Comparison of ENCODE assay signal across 1 cellular context in genomic region chr10:32332299-32332750, GRCh38.
A peak's percentile ranks its signal among the peaks of the same experiment; 100 is the strongest.
TF ChIP-seq lines count a peak whose summit lies in the region.

No MANE protein-coding gene starts in this region.

TF ChIP-seq in GM12878, 131 proteins besides CTCF, POLR2A, EP300 and RAD21 (continued from another document and continues in another):
- TF ChIP-seq, protein P1, sequence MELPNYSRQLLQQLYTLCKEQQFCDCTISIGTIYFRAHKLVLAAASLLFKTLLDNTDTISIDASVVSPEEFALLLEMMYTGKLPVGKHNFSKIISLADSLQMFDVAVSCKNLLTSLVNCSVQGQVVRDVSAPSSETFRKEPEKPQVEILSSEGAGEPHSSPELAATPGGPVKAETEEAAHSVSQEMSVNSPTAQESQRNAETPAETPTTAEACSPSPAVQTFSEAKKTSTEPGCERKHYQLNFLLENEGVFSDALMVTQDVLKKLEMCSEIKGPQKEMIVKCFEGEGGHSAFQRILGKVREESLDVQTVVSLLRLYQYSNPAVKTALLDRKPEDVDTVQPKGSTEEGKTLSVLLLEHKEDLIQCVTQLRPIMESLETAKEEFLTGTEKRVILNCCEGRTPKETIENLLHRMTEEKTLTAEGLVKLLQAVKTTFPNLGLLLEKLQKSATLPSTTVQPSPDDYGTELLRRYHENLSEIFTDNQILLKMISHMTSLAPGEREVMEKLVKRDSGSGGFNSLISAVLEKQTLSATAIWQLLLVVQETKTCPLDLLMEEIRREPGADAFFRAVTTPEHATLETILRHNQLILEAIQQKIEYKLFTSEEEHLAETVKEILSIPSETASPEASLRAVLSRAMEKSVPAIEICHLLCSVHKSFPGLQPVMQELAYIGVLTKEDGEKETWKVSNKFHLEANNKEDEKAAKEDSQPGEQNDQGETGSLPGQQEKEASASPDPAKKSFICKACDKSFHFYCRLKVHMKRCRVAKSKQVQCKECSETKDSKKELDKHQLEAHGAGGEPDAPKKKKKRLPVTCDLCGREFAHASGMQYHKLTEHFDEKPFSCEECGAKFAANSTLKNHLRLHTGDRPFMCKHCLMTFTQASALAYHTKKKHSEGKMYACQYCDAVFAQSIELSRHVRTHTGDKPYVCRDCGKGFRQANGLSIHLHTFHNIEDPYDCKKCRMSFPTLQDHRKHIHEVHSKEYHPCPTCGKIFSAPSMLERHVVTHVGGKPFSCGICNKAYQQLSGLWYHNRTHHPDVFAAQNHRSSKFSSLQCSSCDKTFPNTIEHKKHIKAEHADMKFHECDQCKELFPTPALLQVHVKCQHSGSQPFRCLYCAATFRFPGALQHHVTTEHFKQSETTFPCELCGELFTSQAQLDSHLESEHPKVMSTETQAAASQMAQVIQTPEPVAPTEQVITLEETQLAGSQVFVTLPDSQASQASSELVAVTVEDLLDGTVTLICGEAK (IDR thresholded peaks at IDR 0.05; ENCODE audit: borderline replicate concordance) = no peak
- TF ChIP-seq ZBED1 (IDR thresholded peaks at IDR 0.05; ENCODE audit: borderline replicate concordance) (0 out of 2 replicates have a peak, but pooled peaks have one; percentile 20), IRF3 (IDR thresholded peaks at IDR 0.05) (no peak), CBX5 (IDR thresholded peaks at IDR 0.05; ENCODE audit: low read depth) (peak; percentile 74; the same call in 1 of the 2 replicates), POLR2AphosphoS2 (IDR thresholded peaks at IDR 0.05; ENCODE audit: low read depth, low read length) (peak; percentile 95), ZNF687 (IDR thresholded peaks at IDR 0.05) (peak; percentile 98), IKZF2 (IDR thresholded peaks at IDR 0.05) (peak; percentile 67 to 69; a peak in 2 of 4 replicates), ESRRA (IDR thresholded peaks at IDR 0.05; ENCODE audit: low read length) (no peak), TARDBP (IDR thresholded peaks at IDR 0.05; ENCODE audit: borderline replicate concordance) (no peak), TCF12 (IDR thresholded peaks at IDR 0.05; ENCODE audit: low read depth, low read length) (0 out of 2 replicates have a peak, but pooled peaks have one; percentile 37), ZNF217 (IDR thresholded peaks at IDR 0.05) (no peak), SRF (IDR thresholded peaks at IDR 0.05; ENCODE audit: low read depth in 2 of 2, low read length in 2 of 2) (no peak), SIN3A (IDR thresholded peaks at IDR 0.05; ENCODE audit: low read depth, low read length) (no peak), EZH2 (IDR thresholded peaks at IDR 0.05; ENCODE audit: borderline replicate concordance, control insufficient read depth, low read depth, low read length) (no peak), NFIC (IDR thresholded peaks at IDR 0.05; ENCODE audit: low read depth, low read length) (peak; percentile 28; the same call in 1 of the 2 replicates), SUPT20H (IDR thresholded peaks at IDR 0.05; ENCODE audit: borderline replicate concordance, control insufficient read depth, low read depth, low read length) (no peak), RELA (IDR thresholded peaks at IDR 0.05; ENCODE audit: borderline replicate concordance, partially characterized antibody) (peak; percentile 90), YY1 (IDR thresholded peaks at IDR 0.05; ENCODE audit: low read depth, low read length) (peak; percentile 44; the same call in 1 of the 2 replicates), BACH1 (IDR thresholded peaks at IDR 0.05; ENCODE audit: borderline replicate concordance) (peak; percentile 72; the same call in 1 of the 2 replicates), EED (IDR thresholded peaks at IDR 0.05; ENCODE audit: low read depth) (peak; percentile 40; the same call in 1 of the 2 replicates), POLR2AphosphoS5 (IDR thresholded peaks at IDR 0.05; ENCODE audit: low read length) (peak; percentile 99), STAT1 (conservative IDR thresholded peaks at IDR 0.05) (no peak), TAF1 (IDR thresholded peaks at IDR 0.05; ENCODE audit: borderline replicate concordance, low read depth, low read length) (peak; percentile 62; the same call in 1 of the 2 replicates), SIX5 (IDR thresholded peaks at IDR 0.05; ENCODE audit: low read depth, low read length, severe bottlenecking) (no peak), IRF4 (IDR thresholded peaks at IDR 0.05; ENCODE audit: low read depth, low read length) (peak; percentile 69), E2F4 (IDR thresholded peaks at IDR 0.05; ENCODE audit: low read depth, low read length) (no peak), RUNX3 (IDR thresholded peaks at IDR 0.05; ENCODE audit: low read length) (peak; percentile 81), WRNIP1 (IDR thresholded peaks at IDR 0.05; ENCODE audit: borderline replicate concordance, low read depth, low read length) (peak; percentile 93; the same call in 1 of the 2 replicates)
- TF ChIP-seq, protein P2, sequence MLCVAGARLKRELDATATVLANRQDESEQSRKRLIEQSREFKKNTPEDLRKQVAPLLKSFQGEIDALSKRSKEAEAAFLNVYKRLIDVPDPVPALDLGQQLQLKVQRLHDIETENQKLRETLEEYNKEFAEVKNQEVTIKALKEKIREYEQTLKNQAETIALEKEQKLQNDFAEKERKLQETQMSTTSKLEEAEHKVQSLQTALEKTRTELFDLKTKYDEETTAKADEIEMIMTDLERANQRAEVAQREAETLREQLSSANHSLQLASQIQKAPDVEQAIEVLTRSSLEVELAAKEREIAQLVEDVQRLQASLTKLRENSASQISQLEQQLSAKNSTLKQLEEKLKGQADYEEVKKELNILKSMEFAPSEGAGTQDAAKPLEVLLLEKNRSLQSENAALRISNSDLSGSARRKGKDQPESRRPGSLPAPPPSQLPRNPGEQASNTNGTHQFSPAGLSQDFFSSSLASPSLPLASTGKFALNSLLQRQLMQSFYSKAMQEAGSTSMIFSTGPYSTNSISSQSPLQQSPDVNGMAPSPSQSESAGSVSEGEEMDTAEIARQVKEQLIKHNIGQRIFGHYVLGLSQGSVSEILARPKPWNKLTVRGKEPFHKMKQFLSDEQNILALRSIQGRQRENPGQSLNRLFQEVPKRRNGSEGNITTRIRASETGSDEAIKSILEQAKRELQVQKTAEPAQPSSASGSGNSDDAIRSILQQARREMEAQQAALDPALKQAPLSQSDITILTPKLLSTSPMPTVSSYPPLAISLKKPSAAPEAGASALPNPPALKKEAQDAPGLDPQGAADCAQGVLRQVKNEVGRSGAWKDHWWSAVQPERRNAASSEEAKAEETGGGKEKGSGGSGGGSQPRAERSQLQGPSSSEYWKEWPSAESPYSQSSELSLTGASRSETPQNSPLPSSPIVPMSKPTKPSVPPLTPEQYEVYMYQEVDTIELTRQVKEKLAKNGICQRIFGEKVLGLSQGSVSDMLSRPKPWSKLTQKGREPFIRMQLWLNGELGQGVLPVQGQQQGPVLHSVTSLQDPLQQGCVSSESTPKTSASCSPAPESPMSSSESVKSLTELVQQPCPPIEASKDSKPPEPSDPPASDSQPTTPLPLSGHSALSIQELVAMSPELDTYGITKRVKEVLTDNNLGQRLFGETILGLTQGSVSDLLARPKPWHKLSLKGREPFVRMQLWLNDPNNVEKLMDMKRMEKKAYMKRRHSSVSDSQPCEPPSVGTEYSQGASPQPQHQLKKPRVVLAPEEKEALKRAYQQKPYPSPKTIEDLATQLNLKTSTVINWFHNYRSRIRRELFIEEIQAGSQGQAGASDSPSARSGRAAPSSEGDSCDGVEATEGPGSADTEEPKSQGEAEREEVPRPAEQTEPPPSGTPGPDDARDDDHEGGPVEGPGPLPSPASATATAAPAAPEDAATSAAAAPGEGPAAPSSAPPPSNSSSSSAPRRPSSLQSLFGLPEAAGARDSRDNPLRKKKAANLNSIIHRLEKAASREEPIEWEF (IDR thresholded peaks at IDR 0.05; ENCODE audit: insufficient replicate concordance, low read depth, low read length) = no peak
- TF ChIP-seq, protein P3, sequence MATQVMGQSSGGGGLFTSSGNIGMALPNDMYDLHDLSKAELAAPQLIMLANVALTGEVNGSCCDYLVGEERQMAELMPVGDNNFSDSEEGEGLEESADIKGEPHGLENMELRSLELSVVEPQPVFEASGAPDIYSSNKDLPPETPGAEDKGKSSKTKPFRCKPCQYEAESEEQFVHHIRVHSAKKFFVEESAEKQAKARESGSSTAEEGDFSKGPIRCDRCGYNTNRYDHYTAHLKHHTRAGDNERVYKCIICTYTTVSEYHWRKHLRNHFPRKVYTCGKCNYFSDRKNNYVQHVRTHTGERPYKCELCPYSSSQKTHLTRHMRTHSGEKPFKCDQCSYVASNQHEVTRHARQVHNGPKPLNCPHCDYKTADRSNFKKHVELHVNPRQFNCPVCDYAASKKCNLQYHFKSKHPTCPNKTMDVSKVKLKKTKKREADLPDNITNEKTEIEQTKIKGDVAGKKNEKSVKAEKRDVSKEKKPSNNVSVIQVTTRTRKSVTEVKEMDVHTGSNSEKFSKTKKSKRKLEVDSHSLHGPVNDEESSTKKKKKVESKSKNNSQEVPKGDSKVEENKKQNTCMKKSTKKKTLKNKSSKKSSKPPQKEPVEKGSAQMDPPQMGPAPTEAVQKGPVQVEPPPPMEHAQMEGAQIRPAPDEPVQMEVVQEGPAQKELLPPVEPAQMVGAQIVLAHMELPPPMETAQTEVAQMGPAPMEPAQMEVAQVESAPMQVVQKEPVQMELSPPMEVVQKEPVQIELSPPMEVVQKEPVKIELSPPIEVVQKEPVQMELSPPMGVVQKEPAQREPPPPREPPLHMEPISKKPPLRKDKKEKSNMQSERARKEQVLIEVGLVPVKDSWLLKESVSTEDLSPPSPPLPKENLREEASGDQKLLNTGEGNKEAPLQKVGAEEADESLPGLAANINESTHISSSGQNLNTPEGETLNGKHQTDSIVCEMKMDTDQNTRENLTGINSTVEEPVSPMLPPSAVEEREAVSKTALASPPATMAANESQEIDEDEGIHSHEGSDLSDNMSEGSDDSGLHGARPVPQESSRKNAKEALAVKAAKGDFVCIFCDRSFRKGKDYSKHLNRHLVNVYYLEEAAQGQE (IDR thresholded peaks at IDR 0.05; ENCODE audit: low read depth, low read length) = no peak
- TF ChIP-seq, protein P4, sequence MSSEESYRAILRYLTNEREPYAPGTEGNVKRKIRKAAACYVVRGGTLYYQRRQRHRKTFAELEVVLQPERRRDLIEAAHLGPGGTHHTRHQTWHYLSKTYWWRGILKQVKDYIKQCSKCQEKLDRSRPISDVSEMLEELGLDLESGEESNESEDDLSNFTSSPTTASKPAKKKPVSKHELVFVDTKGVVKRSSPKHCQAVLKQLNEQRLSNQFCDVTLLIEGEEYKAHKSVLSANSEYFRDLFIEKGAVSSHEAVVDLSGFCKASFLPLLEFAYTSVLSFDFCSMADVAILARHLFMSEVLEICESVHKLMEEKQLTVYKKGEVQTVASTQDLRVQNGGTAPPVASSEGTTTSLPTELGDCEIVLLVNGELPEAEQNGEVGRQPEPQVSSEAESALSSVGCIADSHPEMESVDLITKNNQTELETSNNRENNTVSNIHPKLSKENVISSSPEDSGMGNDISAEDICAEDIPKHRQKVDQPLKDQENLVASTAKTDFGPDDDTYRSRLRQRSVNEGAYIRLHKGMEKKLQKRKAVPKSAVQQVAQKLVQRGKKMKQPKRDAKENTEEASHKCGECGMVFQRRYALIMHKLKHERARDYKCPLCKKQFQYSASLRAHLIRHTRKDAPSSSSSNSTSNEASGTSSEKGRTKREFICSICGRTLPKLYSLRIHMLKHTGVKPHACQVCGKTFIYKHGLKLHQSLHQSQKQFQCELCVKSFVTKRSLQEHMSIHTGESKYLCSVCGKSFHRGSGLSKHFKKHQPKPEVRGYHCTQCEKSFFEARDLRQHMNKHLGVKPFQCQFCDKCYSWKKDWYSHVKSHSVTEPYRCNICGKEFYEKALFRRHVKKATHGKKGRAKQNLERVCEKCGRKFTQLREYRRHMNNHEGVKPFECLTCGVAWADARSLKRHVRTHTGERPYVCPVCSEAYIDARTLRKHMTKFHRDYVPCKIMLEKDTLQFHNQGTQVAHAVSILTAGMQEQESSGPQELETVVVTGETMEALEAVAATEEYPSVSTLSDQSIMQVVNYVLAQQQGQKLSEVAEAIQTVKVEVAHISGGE (CRISPR knock-in tag; IDR thresholded peaks at IDR 0.05) = no peak
